Comparison of ENCODE assay signal across 14 cellular contexts in genomic region chr10:110781139-110781538, GRCh38.
DNase-seq lines count a peak whose midpoint lies in the region; ATAC-seq and TF ChIP-seq lines count a peak whose summit lies in the region.
"Had no signal": no experiment of that assay in that cellular context is flagged by ENCODE, and none has a peak within 500 bp of the region (broad histone marks: within the 10 kb centered on the region; RNA-seq: fewer than 3 reads in every experiment).

No MANE protein-coding gene starts in this region.

- no peak overlapping the region for H3K9ac ChIP-seq in neuronal stem cell (ENCODE audit: low read depth, low read length, poor library complexity)

- H3K14ac ChIP-seq in neuronal stem cell (ENCODE audit: low read length), result no peak overlapping the region

- no peak overlapping the region for H4K91ac ChIP-seq in neuronal stem cell (ENCODE audit: low read depth, low read length, poor library complexity)

- intact Hi-C loops in Panc1 (cut with micrococcal nuclease; ENCODE audit: unreplicated experiment), result no loop called here

- in situ Hi-C loops in G401 (cut with HindIII; ENCODE audit: low sequenced_read_pairs) (no loop called here), Panc1 (cut with HindIII; ENCODE audit: low pct_unique_long_range_greater_than_20kb, low sequenced_read_pairs) (no loop called here)

- H3K18ac ChIP-seq in neuronal stem cell (ENCODE audit: low read length), result no peak overlapping the region

- peak overlapping the region; percentile 6 for H2BK15ac ChIP-seq in neuronal stem cell (ENCODE audit: low read length)

- H3K4me3 ChIP-seq in Panc1 (ENCODE audit: low read depth in 2 of 2, low read length in 2 of 2) (no peak overlapping the region), neuronal stem cell (ENCODE audit: low read length in 2 of 2) (no peak overlapping the region)

- no peak overlapping the region for H3K4me2 ChIP-seq in neuronal stem cell (ENCODE audit: insufficient read depth, low read length, poor library complexity, severe bottlenecking)

- DNase-seq in G401 (ENCODE audit: low spot score) (peak; percentile 93), Panc1 (ENCODE audit: low read depth, low spot score) (no peak), cerebellum (ENCODE audit: low spot score) (peak; percentile 88), neuronal stem cell (ENCODE audit: low spot score) (no peak)
- DNase-seq in activated CD4-positive, alpha-beta T cell treated with anti-CD3 and anti-CD28 coated beads, Interleukin-2, amount 50 U/mL, for 4 hours, result no peak
- DNase-seq: AML-193, HCEC 1CT, NCI-H1048, NCI-H1694, NCI-H226, NCI-H526 treated with DMSO at 0.1 percent for 48 hours, PC-3 had no signal

- no peak overlapping the region for H2BK12ac ChIP-seq in neuronal stem cell (ENCODE audit: low read length)

- H2BK5ac ChIP-seq in neuronal stem cell (ENCODE audit: low read length), result no peak overlapping the region

- H3K27me3 ChIP-seq in Panc1 (ENCODE audit: control insufficient read depth, insufficient read depth, low read length), result peaks cover 16% of the 10 kb centered on the region
- no peaks in the 10 kb centered on the region for H3K27me3 ChIP-seq in neuronal stem cell (ENCODE audit: control insufficient read depth in 3 of 3, insufficient read depth in 3 of 3, low read depth in 1 of 3, low read length in 3 of 3)

- WGBS in neuronal stem cell (ENCODE audit: extremely low coverage in 2 of 2, insufficient read length in 2 of 2, insufficient replicate concordance in 1 of 2), 2 donors, result no CpG with 5 or more reads among the region's 7 CpGs

- H3K4me1 ChIP-seq in Panc1 (ENCODE audit: control insufficient read depth, insufficient read depth, low read length) (no peaks in the 10 kb centered on the region), neuronal stem cell (ENCODE audit: control insufficient read depth in 2 of 2, insufficient read depth in 1 of 2, low read depth in 1 of 2, low read length in 2 of 2) (peaks cover 6 to 13% of the 10 kb centered on the region in 2 donors)

- H3K79me1 ChIP-seq in neuronal stem cell (ENCODE audit: low read depth, low read length), result no peaks in the 10 kb centered on the region

- peak overlapping the region; percentile 2 for H2AK5ac ChIP-seq in neuronal stem cell (ENCODE audit: low read depth, low read length)

- H2AFZ ChIP-seq in neuronal stem cell (ENCODE audit: low read length), result no peak overlapping the region

- BruUV-seq in Panc1 (replicated peaks; lab: Mats Ljungman, UMichigan), result no TSS peak

- H3K23ac ChIP-seq in neuronal stem cell (ENCODE audit: low read depth, low read length, poor library complexity), result no peak overlapping the region

- ATAC-seq in Panc1, result 0 out of 2 replicates have a peak, but pooled peaks have one; percentile 30
- no peak for ATAC-seq in GM21528 (IDR thresholded peaks at IDR 0.05; ENCODE audit: low FRiP score, unreplicated experiment)
- ATAC-seq in HG03139 (IDR thresholded peaks at IDR 0.05; ENCODE audit: unreplicated experiment), result no peak
- ATAC-seq: PC-3 had no signal

- no peak overlapping the region for H2BK120ac ChIP-seq in neuronal stem cell (ENCODE audit: low read depth, low read length)

- H3K9me3 ChIP-seq in Panc1 (ENCODE audit: control insufficient read depth, insufficient read depth, low read depth, low read length) (no peaks in the 10 kb centered on the region), neuronal stem cell (replicated peaks in 1 of 2; ENCODE audit: control insufficient read depth in 2 of 2, insufficient read depth in 1 of 2, low read depth in 1 of 2, low read length in 2 of 2) (no peaks in the 10 kb centered on the region)

- H3K36me3 ChIP-seq in Panc1 (ENCODE audit: control insufficient read depth, insufficient read depth, low read length) (no peaks in the 10 kb centered on the region), neuronal stem cell (replicated peaks in 1 of 2; ENCODE audit: control insufficient read depth in 2 of 2, insufficient read depth in 2 of 2, low read length in 2 of 2) (no peaks in the 10 kb centered on the region)

- H4K8ac ChIP-seq in neuronal stem cell (ENCODE audit: low read depth, low read length), result no peak overlapping the region

- TF ChIP-seq CTCF in Panc1 (IDR thresholded peaks at IDR 0.05), result no peak

- POLR2A ChIA-PET in Panc1 (lab: Charles Lee), result no interaction called here

- no peak overlapping the region for H3K4ac ChIP-seq in neuronal stem cell (ENCODE audit: low read length)

- CTCF ChIA-PET in Panc1 (lab: Charles Lee), result interaction anchor here (0.6 to 0.8 kb wide), 2 partner anchors 166 to 1339 kb away, joined by 6 to 9 read pairs; no protein-coding TSS in a partner anchor

- H3K27ac ChIP-seq in Panc1 (ENCODE audit: low read length) (no peak overlapping the region), neuronal stem cell (replicated peaks; ENCODE audit: low read length) (no peak overlapping the region)

Comparison
In these comparisons a context has a peak if more than half of its experiments do, and no peak if none do; other contexts are left out.
1. DNase-seq: peak in G401 (single experiment) and cerebellum (single experiment); none in Panc1 (single experiment), neuronal stem cell (single experiment) and activated CD4-positive, alpha-beta T cell treated with anti-CD3 and anti-CD28 coated beads, Interleukin-2, amount 50 U/mL, for 4 hours (0 of 2).